ENCODE assay signal across 8 cellular contexts in genomic region chr14:69574954-69575295, GRCh38. TPM values are rescaled to one million over a fixed set of nuclear protein-coding genes. Genes with fewer than 3 reads are reported as not detected.
DNase-seq lines count a peak whose midpoint lies in the region; ATAC-seq and TF ChIP-seq lines count a peak whose summit lies in the region.

No MANE protein-coding gene starts in this region.

- H3K36me3 ChIP-seq in ascending aorta, result no peaks in the 10 kb centered on the region

- no peak for ATAC-seq in activated CD8-positive, alpha-beta memory T cell treated with anti-CD3 and anti-CD28 coated beads, Interleukin-2, amount 10 ng/mL, durations not matched to agents 7 days and 5 days
- peak; percentile 27 for ATAC-seq in SK-N-SH treated with all-trans-retinoic acid at 6 μM for 48 hours
- ATAC-seq in stimulated activated naive B cell treated with anti-CD40 and anti-IgM and Interleukin-4, amounts not matched to agents 10 μg/mL and 1 μg/mL and 100 μg/mL, for 72 hours (replicated peaks), result no peak

- no peaks in the 10 kb centered on the region for H3K9me3 ChIP-seq in ascending aorta

- H3K36me3 Mint-ChIP-seq in activated CD8-positive, alpha-beta memory T cell treated with anti-CD3 and anti-CD28 coated beads, Interleukin-2, amount 10 ng/mL, durations not matched to agents 7 days and 5 days, result no peaks in the 10 kb centered on the region
- H3K36me3 Mint-ChIP-seq in glutamatergic neuron (ENCODE audit: unreplicated experiment), result peaks cover 14% of the 10 kb centered on the region
- no peaks in the 10 kb centered on the region for H3K36me3 Mint-ChIP-seq in stimulated activated naive B cell treated with anti-CD40 and anti-IgM and Interleukin-4, amounts not matched to agents 10 μg/mL and 1 μg/mL and 100 μg/mL, for 72 hours

- no peaks in the 10 kb centered on the region for H3K9me3 Mint-ChIP-seq in activated CD8-positive, alpha-beta memory T cell treated with anti-CD3 and anti-CD28 coated beads, Interleukin-2, amount 10 ng/mL, durations not matched to agents 7 days and 5 days (ENCODE audit: low read depth)
- H3K9me3 Mint-ChIP-seq in glutamatergic neuron (ENCODE audit: unreplicated experiment), result peaks cover 12% of the 10 kb centered on the region
- no peaks in the 10 kb centered on the region for H3K9me3 Mint-ChIP-seq in stimulated activated naive B cell treated with anti-CD40 and anti-IgM and Interleukin-4, amounts not matched to agents 10 μg/mL and 1 μg/mL and 100 μg/mL, for 72 hours

- H3K4me1 Mint-ChIP-seq in activated CD8-positive, alpha-beta memory T cell treated with anti-CD3 and anti-CD28 coated beads, Interleukin-2, amount 10 ng/mL, durations not matched to agents 7 days and 5 days, result peaks cover 13% of the 10 kb centered on the region
- H3K4me1 Mint-ChIP-seq in glutamatergic neuron (ENCODE audit: low read depth, unreplicated experiment), result peaks cover 8% of the 10 kb centered on the region
- peaks cover 7 to 35% of the 10 kb centered on the region in 2 donors for H3K4me1 Mint-ChIP-seq in stimulated activated naive B cell treated with anti-CD40 and anti-IgM and Interleukin-4, amounts not matched to agents 10 μg/mL and 1 μg/mL and 100 μg/mL, for 72 hours

- H3K4me3 Mint-ChIP-seq in activated CD8-positive, alpha-beta memory T cell treated with anti-CD3 and anti-CD28 coated beads, Interleukin-2, amount 10 ng/mL, durations not matched to agents 7 days and 5 days, result peak overlapping the region; percentile 46
- peak overlapping the region; percentile 96 for H3K4me3 Mint-ChIP-seq in glutamatergic neuron (ENCODE audit: unreplicated experiment)
- H3K4me3 Mint-ChIP-seq in stimulated activated naive B cell treated with anti-CD40 and anti-IgM and Interleukin-4, amounts not matched to agents 10 μg/mL and 1 μg/mL and 100 μg/mL, for 72 hours, result peak overlapping the region; percentile 84 to 85

- intact Hi-C loops in ascending aorta (cut with DNase I), result no loop called here

- H3K27ac ChIP-seq in ascending aorta, result no peak overlapping the region

- peaks cover 9 to 19% of the 10 kb centered on the region in 2 donors for H3K4me1 ChIP-seq in ascending aorta

- no peak for DNase-seq in activated CD8-positive, alpha-beta memory T cell treated with anti-CD3 and anti-CD28 coated beads, Interleukin-2, amount 10 ng/mL, durations not matched to agents 7 days and 5 days
- DNase-seq in activated CD8-positive, alpha-beta memory T cell treated with anti-CD3 and anti-CD28 coated beads for 24 hours, result no peak
- DNase-seq in glutamatergic neuron, result no peak
- DNase-seq in stimulated activated naive B cell treated with anti-CD40 and anti-IgM and Interleukin-4, amounts not matched to agents 10 μg/mL and 1 μg/mL and 100 μg/mL, for 72 hours, result no peak
- no peak for DNase-seq in stimulated activated CD4-positive, alpha-beta T cell treated with anti-CD3 and anti-CD28 coated beads, Interleukin-12 subunit alpha, Interleukin-12 subunit beta, amount 100 ng/mL, for 4 hours
- no peak for DNase-seq in ascending aorta (ENCODE audit: low spot score in 2 of 2)
- no peak for DNase-seq in C1 segment of cervical spinal cord (lab: John Stamatoyannopoulos, UW)

- H3K27ac Mint-ChIP-seq in activated CD8-positive, alpha-beta memory T cell treated with anti-CD3 and anti-CD28 coated beads, Interleukin-2, amount 10 ng/mL, durations not matched to agents 7 days and 5 days, result no peak overlapping the region
- H3K27ac Mint-ChIP-seq in glutamatergic neuron (ENCODE audit: unreplicated experiment), result peak overlapping the region; percentile 97
- H3K27ac Mint-ChIP-seq in stimulated activated naive B cell treated with anti-CD40 and anti-IgM and Interleukin-4, amounts not matched to agents 10 μg/mL and 1 μg/mL and 100 μg/mL, for 72 hours, result no peak overlapping the region

- peaks cover 84% of the 10 kb centered on the region for H3K27me3 Mint-ChIP-seq in activated CD8-positive, alpha-beta memory T cell treated with anti-CD3 and anti-CD28 coated beads, Interleukin-2, amount 10 ng/mL, durations not matched to agents 7 days and 5 days
- peaks cover 16% of the 10 kb centered on the region for H3K27me3 Mint-ChIP-seq in glutamatergic neuron (ENCODE audit: unreplicated experiment)
- H3K27me3 Mint-ChIP-seq in stimulated activated naive B cell treated with anti-CD40 and anti-IgM and Interleukin-4, amounts not matched to agents 10 μg/mL and 1 μg/mL and 100 μg/mL, for 72 hours, result peaks cover 43 to 64% of the 10 kb centered on the region in 2 donors

- CTCF ChIA-PET in activated CD8-positive, alpha-beta memory T cell treated with anti-CD3 and anti-CD28 coated beads, Interleukin-2, amount 10 ng/mL, durations not matched to agents 7 days and 5 days (lab: Charles Lee), result interaction anchor here (0.6 to 2.8 kb wide), 16 partner anchors 9 to 705 kb away, joined by 3 to 13 read pairs (median 4); no protein-coding TSS in a partner anchor

- peak; percentile 38 for TF ChIP-seq CTCF in glutamatergic neuron (IDR thresholded peaks at IDR 0.05; ENCODE audit: partially characterized antibody, unreplicated experiment)
- TF ChIP-seq CTCF in ascending aorta (IDR thresholded peaks at IDR 0.05), result no peak

- peaks cover 25% of the 10 kb centered on the region for H3K27me3 ChIP-seq in ascending aorta

- peak overlapping the region in 1 of 2 donors; percentile 40 for H3K4me3 ChIP-seq in ascending aorta

TF ChIP-seq in SK-N-SH treated with all-trans-retinoic acid at 6 μM for 48 hours, 23 proteins besides CTCF, POLR2A, EP300 and RAD21 (continues in another document):
- TF ChIP-seq ZNF8 (CRISPR knock-in tag; IDR thresholded peaks at IDR 0.05) (no peak), ISL1 (CRISPR knock-in tag; IDR thresholded peaks at IDR 0.05) (no peak), PATZ1 (CRISPR knock-in tag; IDR thresholded peaks at IDR 0.05; ENCODE audit: borderline replicate concordance) (no peak), RARB (CRISPR knock-in tag; IDR thresholded peaks at IDR 0.05) (no peak), BACH2 (CRISPR knock-in tag; IDR thresholded peaks at IDR 0.05; ENCODE audit: borderline replicate concordance) (no peak), CREB5 (CRISPR knock-in tag; IDR thresholded peaks at IDR 0.05; ENCODE audit: low read depth) (no peak), TSHZ2 (CRISPR knock-in tag; IDR thresholded peaks at IDR 0.05) (no peak)

RNA-seq across cellular contexts. Expression of gene CCDC177, which starts 0.3 kb away (rescaled TPM):
- total RNA-seq in activated CD8-positive, alpha-beta memory T cell treated with anti-CD3 and anti-CD28 coated beads, Interleukin-2, amount 10 ng/mL, durations not matched to agents 7 days and 5 days, result not detected
- 7.8 TPM for total RNA-seq in glutamatergic neuron (ENCODE audit: unreplicated experiment)
- total RNA-seq in ascending aorta, result not detected

RNA-seq across cellular contexts. Expression of gene SUSD6, which starts 36.5 kb away (rescaled TPM):
- total RNA-seq in activated CD8-positive, alpha-beta memory T cell treated with anti-CD3 and anti-CD28 coated beads, Interleukin-2, amount 10 ng/mL, durations not matched to agents 7 days and 5 days, result 10 to 100 TPM; 62.9 to 66.4 TPM
- total RNA-seq in glutamatergic neuron (ENCODE audit: unreplicated experiment) (106 TPM), ascending aorta (23.3 TPM)

Comparison
In these comparisons a context has a peak if more than half of its experiments do, and no peak if none do; other contexts are left out.
1. H3K4me3 Mint-ChIP-seq: peak in every context shown above with its lines; median percentile 96 in glutamatergic neuron; 84 in stimulated activated naive B cell treated with anti-CD40 and anti-IgM and Interleukin-4, amounts not matched to agents 10 μg/mL and 1 μg/mL and 100 μg/mL, for 72 hours; 46 in activated CD8-positive, alpha-beta memory T cell treated with anti-CD3 and anti-CD28 coated beads, Interleukin-2, amount 10 ng/mL, durations not matched to agents 7 days and 5 days.